19 cellular contexts compared by ENCODE assay signal in the genomic region with DNA sequence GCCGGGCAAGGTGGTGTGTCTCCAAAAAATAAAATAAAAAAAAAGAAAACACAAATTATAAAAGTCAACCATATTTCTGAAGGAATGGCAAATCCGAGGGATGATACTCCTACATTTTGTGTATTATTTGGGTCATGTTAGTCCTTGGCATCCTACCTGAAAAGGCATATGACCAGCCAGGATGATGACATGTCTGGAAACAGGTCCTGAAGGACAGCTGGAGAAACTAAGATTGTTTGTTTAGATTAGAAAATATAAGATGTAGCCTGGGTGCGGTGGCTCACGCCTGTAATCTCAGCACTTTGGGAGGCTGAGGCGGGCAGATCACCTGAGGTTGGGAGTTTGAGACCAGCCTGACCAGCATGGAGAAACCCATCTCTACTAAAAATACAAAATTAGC. TPM values are rescaled to one million over a fixed set of nuclear protein-coding genes. Genes with fewer than 3 reads are reported as not detected.
DNase-seq lines count a peak whose midpoint lies in the region; ATAC-seq and TF ChIP-seq lines count a peak whose summit lies in the region.
"Had no signal": no experiment of that assay in that cellular context is flagged by ENCODE, and none has a peak within 500 bp of the region (broad histone marks: within the 10 kb centered on the region; RNA-seq: fewer than 3 reads in every experiment).

No MANE protein-coding gene starts in this region.

- H3K4me2 ChIP-seq in mesendoderm (ENCODE audit: low read length): no peak overlapping the region
- H3K4me2 ChIP-seq: BLaER1 had no signal

- no peak for ATAC-seq in gastroesophageal sphincter

- no peak for TF ChIP-seq EP300 in gastroesophageal sphincter (IDR thresholded peaks at IDR 0.05)

- no peaks in the 10 kb centered on the region for H3K9me3 ChIP-seq in neutrophil
- no peaks in the 10 kb centered on the region for H3K9me3 ChIP-seq in gastroesophageal sphincter
- H3K9me3 ChIP-seq: BE2C, BLaER1 had no signal

- H3K23ac ChIP-seq in mesendoderm (ENCODE audit: low read length): no peak overlapping the region

- H3K79me2 ChIP-seq in mesendoderm (ENCODE audit: control insufficient read depth, insufficient read depth, low read length): peaks cover under 1% of the 10 kb centered on the region

- H3K4me3 ChIP-seq in mesendoderm (ENCODE audit: low read length): no peak overlapping the region
- H3K4me3 ChIP-seq in neutrophil (ENCODE audit: low read depth in 1 of 2, low read length in 1 of 2): no peak overlapping the region
- H3K4me3 ChIP-seq in gastroesophageal sphincter: no peak overlapping the region
- H3K4me3 ChIP-seq: BLaER1 had no signal

- no peaks in the 10 kb centered on the region for H3K27me3 ChIP-seq in mesendoderm (ENCODE audit: insufficient read depth, low read length, poor library complexity)
- no peaks in the 10 kb centered on the region for H3K27me3 ChIP-seq in neutrophil
- no peaks in the 10 kb centered on the region for H3K27me3 ChIP-seq in gastroesophageal sphincter
- H3K27me3 ChIP-seq: BE2C, BLaER1 had no signal

- TF ChIP-seq CTCF in neutrophil (IDR thresholded peaks at IDR 0.05): no peak
- no peak for TF ChIP-seq CTCF in gastroesophageal sphincter (IDR thresholded peaks at IDR 0.05)

- WGBS in mesendoderm (ENCODE audit: extremely low coverage, insufficient coverage, low lambda C conversion rate): no CpG with 5 or more reads among the region's 5 CpGs
- WGBS in gastroesophageal sphincter (ENCODE audit: low coverage in 1 of 2), 2 donors: 95 to 100% methylated on average over 2 to 4 of the region's 5 CpGs

- no peak overlapping the region for H2BK120ac ChIP-seq in mesendoderm (ENCODE audit: low read depth, low read length)

- no peak overlapping the region for H3K27ac ChIP-seq in mesendoderm (ENCODE audit: low read depth, low read length)
- H3K27ac ChIP-seq in neutrophil: peak overlapping the region; percentile 27
- no peak overlapping the region for H3K27ac ChIP-seq in gastroesophageal sphincter
- H3K27ac ChIP-seq: BLaER1 had no signal

- H3K9ac ChIP-seq in mesendoderm (ENCODE audit: low read length): no peak overlapping the region
- H3K9ac ChIP-seq: BLaER1 had no signal

- H2BK15ac ChIP-seq in mesendoderm (replicated peaks; ENCODE audit: low read depth): no peak overlapping the region

- H3K56ac ChIP-seq in mesendoderm (ENCODE audit: low read length): no peak overlapping the region

- DNase-seq in SW480 (ENCODE audit: low spot score): peak; percentile 39
- no peak for DNase-seq in mesendoderm
- DNase-seq in NCI-H2196 (lab: John Stamatoyannopoulos, UW; ENCODE audit: unreplicated experiment): no peak
- no peak for DNase-seq in stimulated activated CD4-positive, alpha-beta T cell treated with anti-CD3 and anti-CD28 coated beads, Interleukin-15, amount 100 ng/mL, for 24 hours
- no peak for DNase-seq in NCI-H1105 (lab: John Stamatoyannopoulos, UW)
- DNase-seq: 8988T; ACHN; BE2C; C1 segment of cervical spinal cord; Calu3; CD4-positive, alpha-beta memory T cell; CD4-positive, CD25-positive, alpha-beta regulatory T cell; CD8-positive, alpha-beta memory T cell; COR-L47; DMS79 treated with DMSO at 0.1 percent for 48 hours; GF-D8 had no signal

- H4K5ac ChIP-seq in mesendoderm (ENCODE audit: low read length): no peak overlapping the region

- peaks cover 4% of the 10 kb centered on the region for H3K4me1 ChIP-seq in mesendoderm (ENCODE audit: control insufficient read depth, low read depth, low read length)
- peaks cover 67 to 71% of the 10 kb centered on the region in 2 experiments for H3K4me1 ChIP-seq in neutrophil (ENCODE audit: control insufficient read depth in 1 of 2, insufficient read depth in 1 of 2, low read depth in 1 of 2, low read length in 1 of 2)
- no peaks in the 10 kb centered on the region for H3K4me1 ChIP-seq in gastroesophageal sphincter
- H3K4me1 ChIP-seq: BE2C had no signal

- no peak overlapping the region for H4K8ac ChIP-seq in mesendoderm (ENCODE audit: low read depth, low read length)

- no peaks in the 10 kb centered on the region for H3K79me1 ChIP-seq in mesendoderm (ENCODE audit: low read length)

- H2BK5ac ChIP-seq in mesendoderm (ENCODE audit: low read length): no peak overlapping the region

- no peak for TF ChIP-seq POLR2A in gastroesophageal sphincter (IDR thresholded peaks at IDR 0.05)

- H3K4ac ChIP-seq in mesendoderm (ENCODE audit: low read depth, low read length): peak overlapping the region; percentile 70

- H2AK5ac ChIP-seq in mesendoderm (ENCODE audit: low read length): no peak overlapping the region

- peak overlapping the region; percentile 83 for H3K18ac ChIP-seq in mesendoderm (ENCODE audit: low read length)

- H3K36me3 ChIP-seq in mesendoderm (ENCODE audit: control insufficient read depth, insufficient read depth, low read length): no peaks in the 10 kb centered on the region
- no peaks in the 10 kb centered on the region for H3K36me3 ChIP-seq in neutrophil
- H3K36me3 ChIP-seq in gastroesophageal sphincter: no peaks in the 10 kb centered on the region
- H3K36me3 ChIP-seq: BE2C, BLaER1 had no signal

RNA-seq across cellular contexts. Expression of gene FOXJ2, which starts 47.6 kb away (rescaled TPM):
- polyA plus RNA-seq in mesendoderm (2013, experiment 1 of 2): 6.4 TPM
- 6.6 TPM for polyA plus RNA-seq in mesendoderm (2013, experiment 2 of 2)
- 10 to 100 TPM; 16.4 to 28.2 (median 20.4) TPM for total RNA-seq in gastroesophageal sphincter

RNA-seq across cellular contexts. Expression of gene SLC2A3, which starts 48.9 kb away (rescaled TPM):
- polyA plus RNA-seq in mesendoderm (2013, experiment 1 of 2): 1,217 TPM
- polyA plus RNA-seq in mesendoderm (2013, experiment 2 of 2): 1,204 TPM
- 10 to 100 TPM; 11.5 to 46.6 (median 12.8) TPM for total RNA-seq in gastroesophageal sphincter
- total RNA-seq: Calu3 had no signal
